Comparison of ENCODE assay signal across 17 cellular contexts in genomic region chrX:26409636-26410035, GRCh38.
"Had no signal": no experiment of that assay in that cellular context is flagged by ENCODE, and none has a peak within 500 bp of the region (broad histone marks: within the 10 kb centered on the region; RNA-seq: fewer than 3 reads in every experiment).

No MANE protein-coding gene starts in this region.

- H3K4me3 ChIP-seq: gastrocnemius medialis, mucosa of descending colon, right lobe of liver, thoracic aorta, tibial nerve, upper lobe of left lung had no signal

- DNase-seq: cortex of kidney; effector memory CD8-positive, alpha-beta T cell; foreskin fibroblast; gastrocnemius medialis; head of caudate nucleus; mesenchymal stem cell; mucosa of descending colon; naive B cell; right lobe of liver; small intestine; stimulated activated CD4-positive, alpha-beta T cell treated with anti-CD3 and anti-CD28 coated beads, Interleukin-15, amount 100 ng/mL, for 24 hours; stimulated activated CD4-positive, alpha-beta T cell treated with anti-CD3 and anti-CD28 coated beads, Interleukin-2, amount 100 ng/mL, for 48 hours; stimulated activated naive B cell treated with anti-CD40 and anti-IgM and Interleukin-4, amounts not matched to agents 10 μg/mL and 1 μg/mL and 100 μg/mL, for 72 hours; upper lobe of left lung had no signal

- H3K4me1 ChIP-seq: gastrocnemius medialis, right lobe of liver, tibial nerve, upper lobe of left lung had no signal

- H3K27ac ChIP-seq: gastrocnemius medialis, neutrophil, right lobe of liver, thoracic aorta, tibial nerve, upper lobe of left lung had no signal

- H3K36me3 ChIP-seq: gastrocnemius medialis, neutrophil, right lobe of liver, thoracic aorta, tibial nerve, upper lobe of left lung had no signal

- H3K27me3 ChIP-seq: gastrocnemius medialis, neutrophil, tibial nerve, upper lobe of left lung had no signal

- H3K9me3 ChIP-seq: gastrocnemius medialis, mucosa of descending colon, neutrophil, right lobe of liver, thoracic aorta, tibial nerve, upper lobe of left lung had no signal
